ENCODE assay signal across 13 cellular contexts in the genomic region with DNA sequence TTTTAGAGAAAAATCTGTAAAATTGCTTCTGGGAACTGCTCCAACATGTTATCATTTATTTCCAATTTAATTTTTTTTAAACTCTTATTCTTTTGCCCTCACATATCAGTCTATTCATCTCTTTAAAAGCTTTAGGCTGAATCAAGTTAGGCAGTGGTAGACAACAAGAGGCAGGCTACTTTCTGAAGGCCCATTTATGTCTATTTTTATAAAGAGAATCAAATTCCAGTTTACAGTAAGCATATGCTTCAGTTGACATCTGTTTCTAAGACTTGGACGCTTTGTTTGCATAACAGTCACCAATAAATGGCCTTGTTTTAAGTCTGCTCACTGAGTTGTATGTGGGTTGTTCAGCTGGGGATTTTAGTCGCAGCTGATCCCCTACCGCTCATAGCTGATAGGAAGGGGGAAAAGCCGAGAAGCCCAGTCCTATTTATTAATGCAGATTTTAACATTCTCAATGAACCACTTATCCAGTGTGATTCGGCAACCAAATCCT.
DNase-seq lines count a peak whose midpoint lies in the region; ATAC-seq and TF ChIP-seq lines count a peak whose summit lies in the region.
"Had no signal": no experiment of that assay in that cellular context is flagged by ENCODE, and none has a peak within 500 bp of the region (broad histone marks: within the 10 kb centered on the region; RNA-seq: fewer than 3 reads in every experiment).

No MANE protein-coding gene starts in this region.

- 81 to 82% methylated on average over 5 of the region's 5 CpGs for WGBS in lower leg skin, 2 donors

- no peak for TF ChIP-seq POLR2A in lower leg skin (IDR thresholded peaks at IDR 0.05)

- DNase-seq in H7 (peak; percentile 37), NCI-H146 treated with DMSO at 0.1 percent for 48 hours (lab: John Stamatoyannopoulos, UW; ENCODE audit: unreplicated experiment) (peak; percentile 35), SHP77 (lab: John Stamatoyannopoulos, UW) (peak; percentile 28 to 29), mesothelial cell of epicardium (ENCODE audit: low spot score in 2 of 2, unreplicated experiment in 2 of 2) (no peak), lower leg skin (ENCODE audit: low spot score in 2 of 2) (no peak), GDM1 (lab: John Stamatoyannopoulos, UW) (no peak)
- no peak for DNase-seq in stimulated activated CD4-positive, alpha-beta T cell treated with anti-CD3 and anti-CD28 coated beads, Interleukin-4, amount 100 ng/mL, for 24 hours
- DNase-seq: activated naive CD4-positive, alpha-beta T cell treated with Interleukin-2 at 50 U/mL for 16 hours; NK-92 treated with Interleukin-12 subunit alpha and Interleukin-12 subunit beta, amount 100 ng/mL, for 24 hours; stimulated activated naive CD4-positive, alpha-beta T cell treated with Interleukin-2 at 50 U/mL for 16 hours had no signal

- H3K4me3 Mint-ChIP-seq in mesothelial cell of epicardium: peak overlapping the region; percentile 15

- no peaks in the 10 kb centered on the region for H3K36me3 ChIP-seq in H7 (replicated peaks; ENCODE audit: control insufficient read depth, insufficient read depth, low read length)
- H3K36me3 ChIP-seq: BLaER1, right atrium auricular region had no signal

- no peak overlapping the region for H3K4me3 ChIP-seq in H7 (ENCODE audit: insufficient read depth, low read depth, low read length)
- no peak overlapping the region for H3K4me3 ChIP-seq in lower leg skin (ENCODE audit: low read depth, poor library complexity, severe bottlenecking)
- H3K4me3 ChIP-seq: BLaER1, right atrium auricular region had no signal

- H3K27me3 Mint-ChIP-seq in mesothelial cell of epicardium (ENCODE audit: low read depth): peaks cover 17% of the 10 kb centered on the region

- intact Hi-C loops in lower leg skin (cut with DNase I; ENCODE audit: low total_unique reads): no loop called here

- H3K27ac Mint-ChIP-seq in mesothelial cell of epicardium: no peak overlapping the region

- no peaks in the 10 kb centered on the region for H3K36me3 Mint-ChIP-seq in mesothelial cell of epicardium

- no peaks in the 10 kb centered on the region; the same call in 1 of the 2 replicates for H3K27me3 ChIP-seq in H7 (ENCODE audit: control insufficient read depth, insufficient read depth, low read length)
- H3K27me3 ChIP-seq: BLaER1, right atrium auricular region had no signal

- TF ChIP-seq CTCF in mesothelial cell of epicardium (IDR thresholded peaks at IDR 0.05; ENCODE audit: unreplicated experiment) (no peak), lower leg skin (IDR thresholded peaks at IDR 0.05) (no peak)

- H3K9me3 Mint-ChIP-seq in mesothelial cell of epicardium: no peaks in the 10 kb centered on the region

- no peak for ATAC-seq in GM21528 (IDR thresholded peaks at IDR 0.05; ENCODE audit: low FRiP score, unreplicated experiment)

- peaks cover 29% of the 10 kb centered on the region for H3K4me1 Mint-ChIP-seq in mesothelial cell of epicardium

Comparison
In these comparisons a context has a peak if more than half of its experiments do, and no peak if none do; other contexts are left out.
1. DNase-seq: peak in H7 (single experiment), NCI-H146 treated with DMSO at 0.1 percent for 48 hours (single experiment) and SHP77 (2 of 2); none in mesothelial cell of epicardium (0 of 2), lower leg skin (0 of 2), stimulated activated CD4-positive, alpha-beta T cell treated with anti-CD3 and anti-CD28 coated beads, Interleukin-4, amount 100 ng/mL, for 24 hours (single experiment) and GDM1 (single experiment).